Comparison of ENCODE assay signal across 1 cellular context in genomic region chr22:19658057-19658966, GRCh38.
A peak's percentile ranks its signal among the peaks of the same experiment; 100 is the strongest.
TF ChIP-seq lines count a peak whose summit lies in the region.

No MANE protein-coding gene starts in this region.

TF ChIP-seq in K562, 482 proteins besides CTCF, POLR2A, EP300 and RAD21 (continued from another document and continues in another):
- TF ChIP-seq ZNF518B (CRISPR knock-in tag; IDR thresholded peaks at IDR 0.05) (no peak), RERE (CRISPR knock-in tag; IDR thresholded peaks at IDR 0.05; ENCODE audit: borderline replicate concordance) (no peak), POLR3G (IDR thresholded peaks at IDR 0.05; ENCODE audit: extremely low read depth, insufficient read length, insufficient replicate concordance) (no peak), MAX (CRISPR knock-in tag; IDR thresholded peaks at IDR 0.05) (no peak; the same call in 1 of the 2 replicates), TAF7 (tag; IDR thresholded peaks at IDR 0.05) (no peak), HEY1 (CRISPR knock-in tag; IDR thresholded peaks at IDR 0.05; ENCODE audit: borderline replicate concordance) (no peak), SP2 (IDR thresholded peaks at IDR 0.05; ENCODE audit: extremely low read depth, low read depth, low read length, poor library complexity, severe bottlenecking) (no peak), MTA2 (IDR thresholded peaks at IDR 0.05; ENCODE audit: low read depth) (no peak), JUNB (CRISPR knock-in tag; conservative IDR thresholded peaks at IDR 0.05) (no peak), ZC3H8 (IDR thresholded peaks at IDR 0.05) (no peak), ZNF79 (CRISPR knock-in tag; IDR thresholded peaks at IDR 0.05; ENCODE audit: low read depth) (no peak), ZBTB7A (IDR thresholded peaks at IDR 0.05; ENCODE audit: borderline replicate concordance, control insufficient read depth, low read depth, low read length) (0 out of 2 replicates have a peak, but pooled peaks have one; percentile 12), TEAD2 (tag; IDR thresholded peaks at IDR 0.05) (no peak), SRSF3 (IDR thresholded peaks at IDR 0.05; ENCODE audit: insufficient read depth, low read length) (no peak), HDAC8 (tag; IDR thresholded peaks at IDR 0.05) (0 out of 2 replicates have a peak, but pooled peaks have one; percentile 41), FOXA3 (CRISPR knock-in tag; conservative IDR thresholded peaks at IDR 0.05 in 1 of 2, IDR thresholded peaks at IDR 0.05 in 1 of 2) (peak in 1 of 2 experiments; percentile 11; a peak in 1 of 4 replicates), HNRNPL (IDR thresholded peaks at IDR 0.05; ENCODE audit: low read depth, low read length) (no peak), ZNF561 (CRISPR knock-in tag; conservative IDR thresholded peaks at IDR 0.05) (no peak), POLR2AphosphoS2 (IDR thresholded peaks at IDR 0.05; ENCODE audit: low read length) (no peak), ZBTB2 (IDR thresholded peaks at IDR 0.05) (no peak), DDX20 (tag; IDR thresholded peaks at IDR 0.05; ENCODE audit: low read depth) (no peak), U2AF1 (optimal IDR thresholded peaks at IDR 0.05; ENCODE audit: low read depth, low read length) (no peak), STAT5A (IDR thresholded peaks at IDR 0.05; ENCODE audit: borderline replicate concordance, low read length) (no peak), ZNF165 (CRISPR knock-in tag; IDR thresholded peaks at IDR 0.05; ENCODE audit: borderline replicate concordance) (0 out of 2 replicates have a peak, but pooled peaks have one; percentile 53), STAT6 (CRISPR knock-in tag; IDR thresholded peaks at IDR 0.05) (no peak), JUN (IDR thresholded peaks at IDR 0.05; ENCODE audit: borderline replicate concordance, low read depth, low read length) (no peak), JUN (CRISPR knock-in tag; IDR thresholded peaks at IDR 0.05; ENCODE audit: borderline replicate concordance) (peak; percentile 59), ZNF121 (CRISPR knock-in tag; conservative IDR thresholded peaks at IDR 0.05) (no peak), KAT7 (CRISPR knock-in tag; IDR thresholded peaks at IDR 0.05; ENCODE audit: borderline replicate concordance) (no peak), ZBED1 (IDR thresholded peaks at IDR 0.05) (no peak), DNMT1 (IDR thresholded peaks at IDR 0.05) (no peak), TOE1 (IDR thresholded peaks at IDR 0.05; ENCODE audit: borderline replicate concordance) (no peak), TOE1 (CRISPR knock-in tag; IDR thresholded peaks at IDR 0.05; ENCODE audit: borderline replicate concordance, low read depth) (no peak), SMARCC2 (IDR thresholded peaks at IDR 0.05; ENCODE audit: low read depth) (no peak), ZNF277 (CRISPR knock-in tag; IDR thresholded peaks at IDR 0.05; ENCODE audit: borderline replicate concordance) (no peak), ZBTB12 (CRISPR knock-in tag; IDR thresholded peaks at IDR 0.05) (no peak), FOXA1 (IDR thresholded peaks at IDR 0.05; ENCODE audit: borderline replicate concordance) (no peak), SP1 (CRISPR knock-in tag; IDR thresholded peaks at IDR 0.05) (0 out of 2 replicates have a peak, but pooled peaks have one; percentile 23), KAT8 (IDR thresholded peaks at IDR 0.05; ENCODE audit: low read depth) (no peak), ZBTB26 (CRISPR knock-in tag; IDR thresholded peaks at IDR 0.05) (no peak), PBX2 (CRISPR knock-in tag; IDR thresholded peaks at IDR 0.05; ENCODE audit: low read depth) (0 out of 2 replicates have a peak, but pooled peaks have one; percentile 2), PBX2 (tag; conservative IDR thresholded peaks at IDR 0.05; ENCODE audit: low read depth) (no peak), TEAD4 (IDR thresholded peaks at IDR 0.05; ENCODE audit: low read length) (no peak), TEAD4 (CRISPR knock-in tag; IDR thresholded peaks at IDR 0.05; ENCODE audit: borderline replicate concordance) (peak; percentile 10; the same call in 1 of the 2 replicates)
